19 cellular contexts compared by ENCODE assay signal in genomic region chr15:35195649-35196048, GRCh38.
DNase-seq lines count a peak whose midpoint lies in the region; ATAC-seq, FAIRE-seq and TF ChIP-seq lines count a peak whose summit lies in the region.
"Had no signal": no experiment of that assay in that cellular context is flagged by ENCODE, and none has a peak within 500 bp of the region (broad histone marks: within the 10 kb centered on the region; RNA-seq: fewer than 3 reads in every experiment).

No MANE protein-coding gene starts in this region.

- H4K20me1 ChIP-seq in PC-3 (ENCODE audit: low read length): no peaks in the 10 kb centered on the region
- no peaks in the 10 kb centered on the region for H4K20me1 ChIP-seq in H1 (replicated peaks in 1 of 2; ENCODE audit: control insufficient read depth in 1 of 2, insufficient read depth in 2 of 2, low read length in 2 of 2)

- TF ChIP-seq CTCF in PC-3 (conservative IDR thresholded peaks at IDR 0.05; ENCODE audit: low read depth, low read length): 0 out of 2 replicates have a peak, but pooled peaks have one; percentile 10
- peak; percentile 12 to 43 (median 18); a peak in 3 of 4 replicates for TF ChIP-seq CTCF in H1 (IDR thresholded peaks at IDR 0.05; ENCODE audit: control extremely low read depth in 1 of 3, insufficient read depth in 1 of 3, low read depth in 1 of 3, low read length in 3 of 3)

- H3K9ac ChIP-seq in PC-3 (ENCODE audit: low read length) (no peak overlapping the region), H1 (replicated peaks in 1 of 4; ENCODE audit: extremely low read depth in 1 of 4, low read depth in 3 of 4, low read length in 3 of 4) (no peak overlapping the region), mesendoderm (ENCODE audit: low read length) (no peak overlapping the region)
- H3K9ac ChIP-seq: GM23248 had no signal

- no peak overlapping the region for H2AFZ ChIP-seq in PC-3 (ENCODE audit: low read length)
- H2AFZ ChIP-seq in H1 (ENCODE audit: low read length): no peak overlapping the region
- H2AFZ ChIP-seq: GM23248 had no signal

- H2BK5ac ChIP-seq in H1 (ENCODE audit: low read depth, low read length) (no peak overlapping the region), mesendoderm (ENCODE audit: low read length) (no peak overlapping the region)

- H3K23ac ChIP-seq in H1 (ENCODE audit: insufficient read length) (no peak overlapping the region), mesendoderm (ENCODE audit: low read length) (no peak overlapping the region)

- no TSS peak for BruUV-seq in PC-3 (replicated peaks; lab: Mats Ljungman, UMichigan)

- TF ChIP-seq EP300 in H1 (IDR thresholded peaks at IDR 0.05; ENCODE audit: borderline replicate concordance in 1 of 2, low read depth in 2 of 2, low read length in 2 of 2): no peak

- H3F3A ChIP-seq in PC-3 (ENCODE audit: low read length, unreplicated experiment): no peaks in the 10 kb centered on the region

- H2BK120ac ChIP-seq in H1 (replicated peaks; ENCODE audit: low read depth, low read length) (no peak overlapping the region), mesendoderm (ENCODE audit: low read depth, low read length) (no peak overlapping the region)

- H3K4me3 ChIP-seq in PC-3 (ENCODE audit: low read length): no peak overlapping the region
- no peak overlapping the region for H3K4me3 ChIP-seq in H1 (ENCODE audit: extremely low read depth in 1 of 4, insufficient read depth in 2 of 4, low read depth in 3 of 4, low read length in 4 of 4)
- no peak overlapping the region for H3K4me3 ChIP-seq in mesendoderm (ENCODE audit: low read length)
- H3K4me3 ChIP-seq: GM23248 had no signal

- TF ChIP-seq RAD21 in H1 (IDR thresholded peaks at IDR 0.05 in 1 of 2, conservative IDR thresholded peaks at IDR 0.05 in 1 of 2; ENCODE audit: low read depth in 2 of 2, low read length in 2 of 2): peak; percentile 29 to 52; a peak in 3 of 4 replicates

- peak; percentile 2 for DNase-seq in ELR (ENCODE audit: low read depth)
- no peak for DNase-seq in PC-3
- no peak for DNase-seq in H1 (ENCODE audit: low read depth in 1 of 2, low spot score in 2 of 2)
- DNase-seq in mesendoderm: peak; percentile 53
- DNase-seq in SHP77 (lab: John Stamatoyannopoulos, UW): no peak
- no peak for DNase-seq in AG08396 (ENCODE audit: low spot score)
- no peak for DNase-seq in NCI-H2196 treated with DMSO at 0.1 percent for 48 hours (lab: John Stamatoyannopoulos, UW; ENCODE audit: unreplicated experiment)
- DNase-seq: ACHN; C1 segment of cervical spinal cord; Calu3; CD4-positive, alpha-beta T cell; DMS 273 treated with DMSO at 0.1 percent for 48 hours; DMS79; GF-D8; GM23248; HCEC 1CT; HFFc6 had no signal

- H4K91ac ChIP-seq in H1 (replicated peaks; ENCODE audit: insufficient read length, low read length): no peak overlapping the region

- H4K5ac ChIP-seq in H1 (ENCODE audit: insufficient read length, low read depth, low read length): no peak overlapping the region
- no peak overlapping the region for H4K5ac ChIP-seq in mesendoderm (ENCODE audit: low read length)

- H3K79me1 ChIP-seq in H1 (ENCODE audit: low read depth, low read length) (no peaks in the 10 kb centered on the region), mesendoderm (ENCODE audit: low read length) (no peaks in the 10 kb centered on the region)

- H2BK20ac ChIP-seq in H1 (ENCODE audit: low read length): no peak overlapping the region

- FAIRE-seq in H1 (lab: Jason Lieb, UNC): no peak

- H3K27ac ChIP-seq in PC-3 (ENCODE audit: low read length) (no peak overlapping the region), H1 (ENCODE audit: low read depth, low read length) (no peak overlapping the region), mesendoderm (ENCODE audit: low read depth, low read length) (no peak overlapping the region)
- H3K27ac ChIP-seq: GM23248, HL-60 had no signal

- no peak for TF ChIP-seq POLR2A in H1 (IDR thresholded peaks at IDR 0.05; ENCODE audit: control extremely low read depth in 1 of 2, low read depth in 2 of 2, low read length in 2 of 2)

- no peaks in the 10 kb centered on the region for H3K27me3 ChIP-seq in PC-3 (ENCODE audit: low read length)
- no peaks in the 10 kb centered on the region for H3K27me3 ChIP-seq in H1 (replicated peaks in 1 of 4; ENCODE audit: control insufficient read depth in 3 of 4, extremely low read depth in 1 of 4, insufficient read depth in 3 of 4, low read length in 3 of 4)
- no peaks in the 10 kb centered on the region for H3K27me3 ChIP-seq in mesendoderm (ENCODE audit: insufficient read depth, low read length, poor library complexity)

- H3K9me3 ChIP-seq in PC-3 (ENCODE audit: low read length) (0 out of 2 replicates have a peak, but pooled peaks cover 9% of the 10 kb centered on the region), H1 (ENCODE audit: insufficient read depth in 2 of 2, low read depth in 1 of 2, low read length in 1 of 2) (peaks cover 18 to 21% of the 10 kb centered on the region in 2 experiments)

- WGBS in H1 (ENCODE audit: extremely low coverage in 1 of 2, insufficient coverage in 1 of 2, insufficient read length in 1 of 2, insufficient replicate concordance in 2 of 2, low coverage in 1 of 2, low lambda C conversion rate in 2 of 2, missing lambda C conversion rate in 1 of 2), 2 experiments: 79% methylated on average over 3 of the region's 3 CpGs; no CpG with 5 or more reads in 1 of the 2 experiments
- no CpG with 5 or more reads among the region's 3 CpGs for WGBS in mesendoderm (ENCODE audit: extremely low coverage, insufficient coverage, low lambda C conversion rate)

- intact Hi-C loops in PC-3 (cut with micrococcal nuclease): no loop called here

- ATAC-seq in PC-3 (no peak), GM18520 (IDR thresholded peaks at IDR 0.05; ENCODE audit: unreplicated experiment) (no peak)

- H3K4me2 ChIP-seq in PC-3 (ENCODE audit: low read length): no peak overlapping the region
- no peak overlapping the region for H3K4me2 ChIP-seq in H1 (ENCODE audit: insufficient read depth in 1 of 2, low read depth in 2 of 2, low read length in 2 of 2)
- no peak overlapping the region for H3K4me2 ChIP-seq in mesendoderm (ENCODE audit: low read length)

- H3K9me2 ChIP-seq in PC-3 (replicated peaks; ENCODE audit: low read length): no peaks in the 10 kb centered on the region

- H4K8ac ChIP-seq in H1 (ENCODE audit: extremely low read depth, insufficient read depth, low read length): no peak overlapping the region
- peak overlapping the region; percentile 65 for H4K8ac ChIP-seq in mesendoderm (ENCODE audit: low read depth, low read length)

- POLR2A ChIA-PET in PC-3 (lab: Charles Lee; ENCODE audit: unreplicated experiment) (no interaction called here), H1 (lab: Charles Lee; ENCODE audit: partially characterized antibody) (no interaction called here)

- H3K56ac ChIP-seq in H1 (replicated peaks; ENCODE audit: insufficient read length, low read depth, low read length) (no peak overlapping the region), mesendoderm (ENCODE audit: low read length) (no peak overlapping the region)

- H3K4me1 ChIP-seq in PC-3 (ENCODE audit: insufficient read depth, low read length): no peaks in the 10 kb centered on the region
- H3K4me1 ChIP-seq in H1 (replicated peaks in 1 of 4; ENCODE audit: control insufficient read depth in 3 of 4, insufficient read depth in 4 of 4, low read length in 3 of 4): peaks cover 0 to 5% (median 0%) of the 10 kb centered on the region in 4 experiments; a peak in 4 of 7 replicates
- H3K4me1 ChIP-seq in mesendoderm (ENCODE audit: control insufficient read depth, low read depth, low read length): no peaks in the 10 kb centered on the region

- H3K4ac ChIP-seq in H1 (replicated peaks; ENCODE audit: insufficient read length, low read depth, low read length): no peak overlapping the region
- no peak overlapping the region for H3K4ac ChIP-seq in mesendoderm (ENCODE audit: low read depth, low read length)

- no peaks in the 10 kb centered on the region for H3K23me2 ChIP-seq in H1 (ENCODE audit: low read depth, low read length)

- H2AK5ac ChIP-seq in H1 (ENCODE audit: low read depth, low read length) (no peak overlapping the region), mesendoderm (ENCODE audit: low read length) (no peak overlapping the region)

- H3K14ac ChIP-seq in H1 (ENCODE audit: insufficient read length): no peak overlapping the region

- no peaks in the 10 kb centered on the region for H3K79me2 ChIP-seq in PC-3 (ENCODE audit: low read length)
- H3K79me2 ChIP-seq in H1 (ENCODE audit: control insufficient read depth in 1 of 2, insufficient read depth in 2 of 2, low read length in 2 of 2): no peaks in the 10 kb centered on the region
- H3K79me2 ChIP-seq in mesendoderm (ENCODE audit: control insufficient read depth, insufficient read depth, low read length): no peaks in the 10 kb centered on the region

- H3K18ac ChIP-seq in H1 (ENCODE audit: extremely low read depth, low read length): no peak overlapping the region
- H3K18ac ChIP-seq in mesendoderm (ENCODE audit: low read length): no peak overlapping the region

- CTCF ChIA-PET in PC-3 (lab: Charles Lee): no interaction called here
- CTCF ChIA-PET in H1 (lab: Charles Lee; ENCODE audit: partially characterized antibody): interaction anchor here (1.4 to 3.8 kb wide), 2 partner anchors 9 to 10 kb away, joined by 3 to 23 read pairs; no protein-coding TSS in a partner anchor

- H3K36me3 ChIP-seq in PC-3 (ENCODE audit: low read depth, low read length): no peaks in the 10 kb centered on the region
- H3K36me3 ChIP-seq in H1 (ENCODE audit: control insufficient read depth in 2 of 4, insufficient read depth in 4 of 4, low read length in 3 of 4): peaks cover 0 to 7% (median 0%) of the 10 kb centered on the region in 4 experiments; a peak in 2 of 8 replicates
- no peaks in the 10 kb centered on the region for H3K36me3 ChIP-seq in mesendoderm (ENCODE audit: control insufficient read depth, insufficient read depth, low read length)

- H2BK15ac ChIP-seq in H1 (ENCODE audit: low read length) (no peak overlapping the region), mesendoderm (replicated peaks; ENCODE audit: low read depth) (no peak overlapping the region)

- no peak overlapping the region for H2BK12ac ChIP-seq in H1 (ENCODE audit: low read depth, low read length)

TF ChIP-seq in H1, 55 proteins besides CTCF, POLR2A, EP300 and RAD21 (continues in another document):
- TF ChIP-seq KDM4A (IDR thresholded peaks at IDR 0.05; ENCODE audit: low read depth, low read length, severe bottlenecking): no peak
- no peak for TF ChIP-seq NRF1 (IDR thresholded peaks at IDR 0.05; ENCODE audit: low read depth, low read length)
- no peak for TF ChIP-seq FOSL1 (IDR thresholded peaks at IDR 0.05; ENCODE audit: insufficient read depth, low read depth, low read length)
- TF ChIP-seq CBX8 (IDR thresholded peaks at IDR 0.05; ENCODE audit: borderline replicate concordance, low read depth, low read length): no peak
- no peak for TF ChIP-seq SIRT6 (IDR thresholded peaks at IDR 0.05; ENCODE audit: low read length)
- no peak for TF ChIP-seq ZNF274 (IDR thresholded peaks at IDR 0.05; ENCODE audit: borderline replicate concordance, extremely low read depth, low read length)
- TF ChIP-seq KDM5A (IDR thresholded peaks at IDR 0.05; ENCODE audit: low read length): no peak
- TF ChIP-seq RXRA (IDR thresholded peaks at IDR 0.05; ENCODE audit: insufficient read depth, low read depth, low read length): no peak

Comparison
In these comparisons a context has a peak if more than half of its experiments do, and no peak if none do; other contexts are left out.
1. DNase-seq: peak in ELR (single experiment) and mesendoderm (single experiment); none in PC-3 (single experiment), H1 (0 of 2), SHP77 (0 of 2), AG08396 (single experiment) and NCI-H2196 treated with DMSO at 0.1 percent for 48 hours (single experiment).